ENCODE assay signal across 11 cellular contexts in genomic region chr5:17412760-17413671, GRCh38.
A peak's percentile ranks its signal among the peaks of the same experiment; 100 is the strongest.
DNase-seq lines count a peak whose midpoint lies in the region; ATAC-seq and TF ChIP-seq lines count a peak whose summit lies in the region.
"Had no signal": no experiment of that assay in that cellular context is flagged by ENCODE, and none has a peak within 500 bp of the region (broad histone marks: within the 10 kb centered on the region; RNA-seq: fewer than 3 reads in every experiment).

No MANE protein-coding gene starts in this region.

- H3K4me1 ChIP-seq in OCI-LY3 (ENCODE audit: low read length) (peaks cover 25% of the 10 kb centered on the region), mucosa of descending colon (ENCODE audit: low read depth) (no peaks in the 10 kb centered on the region)

- DNase-seq in mucosa of descending colon (no peak), COLO829 (ENCODE audit: low spot score) (no peak), lower leg skin (ENCODE audit: low spot score in 2 of 2) (no peak), DMS79 (lab: John Stamatoyannopoulos, UW) (no peak)

- H3K79me2 ChIP-seq in OCI-LY3 (ENCODE audit: low read length): no peaks in the 10 kb centered on the region

- H4K20me1 ChIP-seq in OCI-LY3 (ENCODE audit: insufficient read depth, low read length): no peaks in the 10 kb centered on the region

- H3K27ac ChIP-seq in OCI-LY3 (ENCODE audit: low read length): peak overlapping the region; percentile 29
- H3K27ac ChIP-seq: VCaP had no signal

- TF ChIP-seq CTCF in OCI-LY3 (IDR thresholded peaks at IDR 0.05; ENCODE audit: low read depth, low read length) (peak; percentile 56), mucosa of descending colon (IDR thresholded peaks at IDR 0.05) (no peak), lower leg skin (IDR thresholded peaks at IDR 0.05) (no peak)

- intact Hi-C loops in mucosa of descending colon (cut with DNase I, micrococcal nuclease) (no loop called here), lower leg skin (cut with DNase I; ENCODE audit: low total_unique reads) (no loop called here)

- H3K27me3 ChIP-seq in OCI-LY3 (ENCODE audit: low read depth, low read length): no peaks in the 10 kb centered on the region

- H3K9me3 ChIP-seq in OCI-LY3 (ENCODE audit: insufficient read depth, low read length) (no peaks in the 10 kb centered on the region), mucosa of descending colon (no peaks in the 10 kb centered on the region)

- no peak for TF ChIP-seq POLR2A in lower leg skin (IDR thresholded peaks at IDR 0.05)

- ATAC-seq in GM18909 (IDR thresholded peaks at IDR 0.05; ENCODE audit: poor library complexity, unreplicated experiment) (peak; percentile 61), HG03175 (IDR thresholded peaks at IDR 0.05; ENCODE audit: unreplicated experiment) (peak; percentile 50), mucosa of descending colon (peak; percentile 62), GM18867 (IDR thresholded peaks at IDR 0.05; ENCODE audit: unreplicated experiment) (no peak)
- ATAC-seq: HCT116 had no signal

- peak overlapping the region; percentile 59 for H3K9ac ChIP-seq in OCI-LY3 (ENCODE audit: low read length)

- peak overlapping the region; percentile 75 for H2AFZ ChIP-seq in OCI-LY3 (ENCODE audit: low read depth, low read length)

- no peaks in the 10 kb centered on the region for H3K36me3 ChIP-seq in OCI-LY3 (replicated peaks; ENCODE audit: low read depth, low read length)
- H3K36me3 ChIP-seq in mucosa of descending colon (ENCODE audit: low read depth): no peaks in the 10 kb centered on the region

- H3K4me2 ChIP-seq in OCI-LY3 (ENCODE audit: low read length): peak overlapping the region; percentile 92

- peak overlapping the region; percentile 76 for H3K4me3 ChIP-seq in OCI-LY3 (ENCODE audit: low read length)
- no peak overlapping the region for H3K4me3 ChIP-seq in mucosa of descending colon
- H3K4me3 ChIP-seq in lower leg skin (ENCODE audit: low read depth, poor library complexity, severe bottlenecking): no peak overlapping the region
- H3K4me3 ChIP-seq: lung had no signal

- 65 to 66% methylated on average over 9 of the region's 9 CpGs for WGBS in lower leg skin, 2 donors
